In the genomic region with DNA sequence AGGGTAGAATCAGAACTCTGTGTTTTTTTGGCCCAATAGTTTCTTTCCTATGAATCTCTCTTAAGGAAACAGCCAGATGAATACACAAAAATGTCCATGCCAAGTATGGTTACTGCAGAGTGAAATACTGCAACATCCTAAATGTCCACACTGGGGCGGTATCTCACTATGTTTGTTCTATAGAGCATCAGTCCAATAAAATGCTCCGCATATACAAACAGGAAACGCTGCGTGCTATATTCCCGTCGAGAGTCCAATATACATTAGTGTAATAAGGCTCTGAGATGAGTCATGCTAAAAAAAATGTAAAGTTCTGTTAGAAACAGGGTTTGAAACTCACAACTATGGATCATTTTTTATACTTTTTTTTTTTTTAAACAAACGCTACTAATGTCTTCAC, we compare ENCODE assay signal across 8 cellular contexts.
DNase-seq lines count a peak whose midpoint lies in the region; ATAC-seq and TF ChIP-seq lines count a peak whose summit lies in the region.

No MANE protein-coding gene starts in this region.

- H3K27ac Mint-ChIP-seq in activated naive CD8-positive, alpha-beta T cell treated with anti-CD3 and anti-CD28 coated beads, Interleukin-2, amount 10 ng/mL, durations not matched to agents 7 days and 5 days: no peak overlapping the region

- ATAC-seq in HG02885 (IDR thresholded peaks at IDR 0.05; ENCODE audit: poor library complexity, unreplicated experiment): peak; percentile 78
- peak; percentile 54 for ATAC-seq in activated naive CD8-positive, alpha-beta T cell treated with anti-CD3 and anti-CD28 coated beads, Interleukin-2, amount 10 ng/mL, durations not matched to agents 7 days and 5 days (ENCODE audit: low read depth)

- H3K4me3 ChIP-seq in GM12864 (ENCODE audit: low read depth, low read length): no peak overlapping the region
- H3K4me3 ChIP-seq in stomach: no peak overlapping the region

- H3K9me3 Mint-ChIP-seq in activated naive CD8-positive, alpha-beta T cell treated with anti-CD3 and anti-CD28 coated beads, Interleukin-2, amount 10 ng/mL, durations not matched to agents 7 days and 5 days: no peaks in the 10 kb centered on the region

- POLR2A ChIA-PET in activated naive CD8-positive, alpha-beta T cell treated with anti-CD3 and anti-CD28 coated beads, Interleukin-2, amount 10 ng/mL, durations not matched to agents 7 days and 5 days (lab: Charles Lee): no interaction called here

- no peak for TF ChIP-seq POLR2A in stomach (IDR thresholded peaks at IDR 0.05)

- H3K9me3 ChIP-seq in stomach: no peaks in the 10 kb centered on the region

- H3K36me3 Mint-ChIP-seq in activated naive CD8-positive, alpha-beta T cell treated with anti-CD3 and anti-CD28 coated beads, Interleukin-2, amount 10 ng/mL, durations not matched to agents 7 days and 5 days: no peaks in the 10 kb centered on the region

- no peaks in the 10 kb centered on the region for H3K36me3 ChIP-seq in stomach

- intact Hi-C loops in stomach (cut with DNase I; ENCODE audit: low total_unique reads): no loop called here

- peak; percentile 33 for DNase-seq in AG08396 (ENCODE audit: low spot score)
- no peak for DNase-seq in GM12864 (ENCODE audit: low read depth)
- peak; percentile 7 for DNase-seq in NCI-H226
- DNase-seq in activated naive CD8-positive, alpha-beta T cell treated with anti-CD3 and anti-CD28 coated beads, Interleukin-2, amount 10 ng/mL, durations not matched to agents 7 days and 5 days: no peak
- peak; percentile 48 for DNase-seq in iPS-NIHi7 (ENCODE audit: extremely low spot score)
- DNase-seq in stomach: no peak
- DNase-seq in activated CD4-positive, CD25-positive, alpha-beta regulatory T cell treated with anti-CD3 and anti-CD28 coated beads, Interleukin-2, amount 50 U/mL, for 72 hours: no peak

- TF ChIP-seq CTCF in GM12864 (IDR thresholded peaks at IDR 0.05; ENCODE audit: low read depth, low read length, missing control alignments): peak; percentile 48
- TF ChIP-seq CTCF in stomach (IDR thresholded peaks at IDR 0.05): peak in 4 of 7 experiments; percentile 17 to 33 (median 22)

- H3K4me3 Mint-ChIP-seq in activated naive CD8-positive, alpha-beta T cell treated with anti-CD3 and anti-CD28 coated beads, Interleukin-2, amount 10 ng/mL, durations not matched to agents 7 days and 5 days: no peak overlapping the region

- no peaks in the 10 kb centered on the region for H3K4me1 ChIP-seq in stomach

- no peak for TF ChIP-seq EP300 in stomach (IDR thresholded peaks at IDR 0.05)

- H3K27me3 Mint-ChIP-seq in activated naive CD8-positive, alpha-beta T cell treated with anti-CD3 and anti-CD28 coated beads, Interleukin-2, amount 10 ng/mL, durations not matched to agents 7 days and 5 days: peaks cover 10% of the 10 kb centered on the region

- WGBS in stomach, 5 donors: 6 to 12% (median 8%) methylated on average over 7 of the region's 7 CpGs

- H3K27me3 ChIP-seq in stomach: peaks cover 0 to 12% (median 0%) of the 10 kb centered on the region in 3 donors

- no peak overlapping the region for H3K27ac ChIP-seq in stomach

- no peaks in the 10 kb centered on the region for H3K4me1 Mint-ChIP-seq in activated naive CD8-positive, alpha-beta T cell treated with anti-CD3 and anti-CD28 coated beads, Interleukin-2, amount 10 ng/mL, durations not matched to agents 7 days and 5 days

Comparison
In these comparisons a context has a peak if more than half of its experiments do, and no peak if none do; other contexts are left out.
1. DNase-seq: peak in AG08396 (single experiment), NCI-H226 (single experiment) and iPS-NIHi7 (single experiment); none in GM12864 (single experiment), activated naive CD8-positive, alpha-beta T cell treated with anti-CD3 and anti-CD28 coated beads, Interleukin-2, amount 10 ng/mL, durations not matched to agents 7 days and 5 days (single experiment), stomach (single experiment) and activated CD4-positive, CD25-positive, alpha-beta regulatory T cell treated with anti-CD3 and anti-CD28 coated beads, Interleukin-2, amount 50 U/mL, for 72 hours (single experiment).